In the genomic region with DNA sequence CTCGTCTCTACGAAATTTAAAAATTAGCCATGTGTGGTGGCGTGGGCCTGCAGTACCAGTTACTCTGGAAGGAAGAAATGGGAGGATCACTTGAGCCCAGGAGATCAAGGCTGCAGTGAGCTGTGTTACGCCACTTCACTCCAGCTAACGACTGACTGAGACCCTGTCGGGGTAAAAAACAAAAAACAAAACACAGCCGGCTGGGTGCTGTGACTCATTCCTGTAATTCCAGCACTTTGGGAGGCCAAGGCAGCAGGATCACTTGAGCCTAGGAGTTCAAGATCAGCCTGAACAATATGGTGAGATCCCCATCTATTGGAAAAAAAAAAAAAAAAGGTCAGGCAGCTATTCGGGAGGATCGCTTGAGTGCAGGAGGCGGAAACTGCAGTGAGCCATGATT, we compare ENCODE assay signal across 2 cellular contexts.
TF ChIP-seq lines count a peak whose summit lies in the region.

No MANE protein-coding gene starts in this region.

TF ChIP-seq in SK-N-SH, 30 proteins besides CTCF, POLR2A, EP300 and RAD21 (continued from another document):
- TF ChIP-seq, protein P1, sequence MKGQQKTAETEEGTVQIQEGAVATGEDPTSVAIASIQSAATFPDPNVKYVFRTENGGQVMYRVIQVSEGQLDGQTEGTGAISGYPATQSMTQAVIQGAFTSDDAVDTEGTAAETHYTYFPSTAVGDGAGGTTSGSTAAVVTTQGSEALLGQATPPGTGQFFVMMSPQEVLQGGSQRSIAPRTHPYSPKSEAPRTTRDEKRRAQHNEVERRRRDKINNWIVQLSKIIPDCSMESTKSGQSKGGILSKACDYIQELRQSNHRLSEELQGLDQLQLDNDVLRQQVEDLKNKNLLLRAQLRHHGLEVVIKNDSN (IDR thresholded peaks at IDR 0.05; ENCODE audit: borderline replicate concordance, low read depth): no peak
- TF ChIP-seq, protein P2, sequence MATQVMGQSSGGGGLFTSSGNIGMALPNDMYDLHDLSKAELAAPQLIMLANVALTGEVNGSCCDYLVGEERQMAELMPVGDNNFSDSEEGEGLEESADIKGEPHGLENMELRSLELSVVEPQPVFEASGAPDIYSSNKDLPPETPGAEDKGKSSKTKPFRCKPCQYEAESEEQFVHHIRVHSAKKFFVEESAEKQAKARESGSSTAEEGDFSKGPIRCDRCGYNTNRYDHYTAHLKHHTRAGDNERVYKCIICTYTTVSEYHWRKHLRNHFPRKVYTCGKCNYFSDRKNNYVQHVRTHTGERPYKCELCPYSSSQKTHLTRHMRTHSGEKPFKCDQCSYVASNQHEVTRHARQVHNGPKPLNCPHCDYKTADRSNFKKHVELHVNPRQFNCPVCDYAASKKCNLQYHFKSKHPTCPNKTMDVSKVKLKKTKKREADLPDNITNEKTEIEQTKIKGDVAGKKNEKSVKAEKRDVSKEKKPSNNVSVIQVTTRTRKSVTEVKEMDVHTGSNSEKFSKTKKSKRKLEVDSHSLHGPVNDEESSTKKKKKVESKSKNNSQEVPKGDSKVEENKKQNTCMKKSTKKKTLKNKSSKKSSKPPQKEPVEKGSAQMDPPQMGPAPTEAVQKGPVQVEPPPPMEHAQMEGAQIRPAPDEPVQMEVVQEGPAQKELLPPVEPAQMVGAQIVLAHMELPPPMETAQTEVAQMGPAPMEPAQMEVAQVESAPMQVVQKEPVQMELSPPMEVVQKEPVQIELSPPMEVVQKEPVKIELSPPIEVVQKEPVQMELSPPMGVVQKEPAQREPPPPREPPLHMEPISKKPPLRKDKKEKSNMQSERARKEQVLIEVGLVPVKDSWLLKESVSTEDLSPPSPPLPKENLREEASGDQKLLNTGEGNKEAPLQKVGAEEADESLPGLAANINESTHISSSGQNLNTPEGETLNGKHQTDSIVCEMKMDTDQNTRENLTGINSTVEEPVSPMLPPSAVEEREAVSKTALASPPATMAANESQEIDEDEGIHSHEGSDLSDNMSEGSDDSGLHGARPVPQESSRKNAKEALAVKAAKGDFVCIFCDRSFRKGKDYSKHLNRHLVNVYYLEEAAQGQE (IDR thresholded peaks at IDR 0.05; ENCODE audit: low read depth, low read length): no peak
- TF ChIP-seq, protein P3, sequence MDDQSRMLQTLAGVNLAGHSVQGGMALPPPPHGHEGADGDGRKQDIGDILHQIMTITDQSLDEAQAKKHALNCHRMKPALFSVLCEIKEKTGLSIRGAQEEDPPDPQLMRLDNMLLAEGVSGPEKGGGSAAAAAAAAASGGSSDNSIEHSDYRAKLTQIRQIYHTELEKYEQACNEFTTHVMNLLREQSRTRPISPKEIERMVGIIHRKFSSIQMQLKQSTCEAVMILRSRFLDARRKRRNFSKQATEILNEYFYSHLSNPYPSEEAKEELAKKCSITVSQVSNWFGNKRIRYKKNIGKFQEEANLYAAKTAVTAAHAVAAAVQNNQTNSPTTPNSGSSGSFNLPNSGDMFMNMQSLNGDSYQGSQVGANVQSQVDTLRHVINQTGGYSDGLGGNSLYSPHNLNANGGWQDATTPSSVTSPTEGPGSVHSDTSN (IDR thresholded peaks at IDR 0.05): no peak
- no peak for TF ChIP-seq FOSL2 (IDR thresholded peaks at IDR 0.05; ENCODE audit: borderline replicate concordance, low read depth)
- no peak for TF ChIP-seq GATA2 (CRISPR knock-in tag; IDR thresholded peaks at IDR 0.05)
- TF ChIP-seq POLR2AphosphoS5 (IDR thresholded peaks at IDR 0.05; ENCODE audit: low read depth, low read length): no peak
- no peak for TF ChIP-seq RXRA (IDR thresholded peaks at IDR 0.05; ENCODE audit: borderline replicate concordance, low read depth)
- no peak for TF ChIP-seq SIN3A (IDR thresholded peaks at IDR 0.05; ENCODE audit: borderline replicate concordance, low read depth, low read length)

TF ChIP-seq in SK-N-SH treated with all-trans-retinoic acid at 6 μM for 48 hours, 23 proteins besides CTCF, POLR2A, EP300 and RAD21 (continued from another document):
- TF ChIP-seq, protein P4, sequence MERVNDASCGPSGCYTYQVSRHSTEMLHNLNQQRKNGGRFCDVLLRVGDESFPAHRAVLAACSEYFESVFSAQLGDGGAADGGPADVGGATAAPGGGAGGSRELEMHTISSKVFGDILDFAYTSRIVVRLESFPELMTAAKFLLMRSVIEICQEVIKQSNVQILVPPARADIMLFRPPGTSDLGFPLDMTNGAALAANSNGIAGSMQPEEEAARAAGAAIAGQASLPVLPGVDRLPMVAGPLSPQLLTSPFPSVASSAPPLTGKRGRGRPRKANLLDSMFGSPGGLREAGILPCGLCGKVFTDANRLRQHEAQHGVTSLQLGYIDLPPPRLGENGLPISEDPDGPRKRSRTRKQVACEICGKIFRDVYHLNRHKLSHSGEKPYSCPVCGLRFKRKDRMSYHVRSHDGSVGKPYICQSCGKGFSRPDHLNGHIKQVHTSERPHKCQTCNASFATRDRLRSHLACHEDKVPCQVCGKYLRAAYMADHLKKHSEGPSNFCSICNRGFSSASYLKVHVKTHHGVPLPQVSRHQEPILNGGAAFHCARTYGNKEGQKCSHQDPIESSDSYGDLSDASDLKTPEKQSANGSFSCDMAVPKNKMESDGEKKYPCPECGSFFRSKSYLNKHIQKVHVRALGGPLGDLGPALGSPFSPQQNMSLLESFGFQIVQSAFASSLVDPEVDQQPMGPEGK (CRISPR knock-in tag; IDR thresholded peaks at IDR 0.05; ENCODE audit: borderline replicate concordance): no peak
